Comparison of ENCODE assay signal across 1 cellular context in the genomic region with DNA sequence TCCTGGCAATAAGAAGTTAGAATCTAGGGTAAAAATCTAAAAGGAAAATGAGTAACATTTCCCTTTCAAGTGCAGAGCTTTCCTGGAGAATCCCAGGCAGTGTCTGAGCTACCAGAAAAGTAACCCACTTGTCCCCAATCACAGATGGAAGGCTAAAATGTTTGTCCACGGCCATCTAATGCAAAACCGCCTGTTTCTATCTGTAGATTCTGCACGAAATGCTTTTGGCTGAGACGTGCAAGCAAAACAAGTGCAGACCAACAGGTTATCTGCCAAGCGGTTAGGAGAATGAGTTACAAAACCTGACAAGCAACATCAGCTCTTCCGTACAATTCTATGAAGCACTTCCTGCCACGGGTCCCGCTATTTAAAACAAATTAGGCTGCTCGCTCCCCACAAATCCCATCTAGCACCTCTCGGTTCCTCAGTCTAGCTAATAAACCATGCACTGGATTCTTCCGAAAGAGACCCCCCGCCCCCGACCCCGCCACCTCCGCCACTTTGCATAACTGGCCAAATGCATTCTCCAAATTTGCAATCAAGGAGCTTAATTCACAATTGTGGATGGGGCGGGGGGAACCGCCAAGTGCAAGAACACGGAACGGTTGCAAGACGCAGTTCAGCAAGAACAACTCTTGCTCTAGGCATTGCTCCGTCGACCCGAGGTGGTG.
A peak's percentile ranks its signal among the peaks of the same experiment; 100 is the strongest.
TF ChIP-seq lines count a peak whose summit lies in the region.

No MANE protein-coding gene starts in this region.

TF ChIP-seq in GM12878, 131 proteins besides CTCF, POLR2A, EP300 and RAD21 (continued from another document and continues in another):
- TF ChIP-seq, protein P1, sequence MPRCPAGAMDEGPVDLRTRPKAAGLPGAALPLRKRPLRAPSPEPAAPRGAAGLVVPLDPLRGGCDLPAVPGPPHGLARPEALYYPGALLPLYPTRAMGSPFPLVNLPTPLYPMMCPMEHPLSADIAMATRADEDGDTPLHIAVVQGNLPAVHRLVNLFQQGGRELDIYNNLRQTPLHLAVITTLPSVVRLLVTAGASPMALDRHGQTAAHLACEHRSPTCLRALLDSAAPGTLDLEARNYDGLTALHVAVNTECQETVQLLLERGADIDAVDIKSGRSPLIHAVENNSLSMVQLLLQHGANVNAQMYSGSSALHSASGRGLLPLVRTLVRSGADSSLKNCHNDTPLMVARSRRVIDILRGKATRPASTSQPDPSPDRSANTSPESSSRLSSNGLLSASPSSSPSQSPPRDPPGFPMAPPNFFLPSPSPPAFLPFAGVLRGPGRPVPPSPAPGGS (IDR thresholded peaks at IDR 0.05; ENCODE audit: borderline replicate concordance, insufficient read depth, low read depth, low read length, poor library complexity, severe bottlenecking) = no peak
- TF ChIP-seq GABPA (IDR thresholded peaks at IDR 0.05; ENCODE audit: low read depth) (peak; percentile 26; the same call in 1 of the 2 replicates), IKZF2 (IDR thresholded peaks at IDR 0.05) (peak in 1 of 2 experiments; percentile 1; a peak in 1 of 4 replicates), ZZZ3 (IDR thresholded peaks at IDR 0.05; ENCODE audit: control insufficient read depth, insufficient read length, low read depth) (no peak), NR2C1 (IDR thresholded peaks at IDR 0.05) (no peak), ASH2L (IDR thresholded peaks at IDR 0.05; ENCODE audit: borderline replicate concordance, low read depth) (no peak), SREBF2 (IDR thresholded peaks at IDR 0.05; ENCODE audit: low read length) (no peak), SP1 (IDR thresholded peaks at IDR 0.05; ENCODE audit: low read depth, low read length) (no peak), ESRRA (IDR thresholded peaks at IDR 0.05; ENCODE audit: low read length) (no peak), SMARCA5 (IDR thresholded peaks at IDR 0.05) (no peak), FOXM1 (IDR thresholded peaks at IDR 0.05; ENCODE audit: low read depth, low read length) (no peak), POU2F2 (IDR thresholded peaks at IDR 0.05; ENCODE audit: borderline replicate concordance, low read depth, low read length) (0 out of 3 replicates have a peak, but pooled peaks have one; percentile 16), YY1 (IDR thresholded peaks at IDR 0.05; ENCODE audit: low read depth, low read length) (no peak), ZNF384 (IDR thresholded peaks at IDR 0.05; ENCODE audit: borderline replicate concordance, low read depth, low read length) (no peak), MXI1 (IDR thresholded peaks at IDR 0.05; ENCODE audit: low read depth, low read length) (no peak), CBX3 (IDR thresholded peaks at IDR 0.05; ENCODE audit: borderline replicate concordance, low read depth) (no peak), NFXL1 (IDR thresholded peaks at IDR 0.05; ENCODE audit: borderline replicate concordance) (no peak), CREM (IDR thresholded peaks at IDR 0.05; ENCODE audit: low read depth) (no peak), FOXK2 (IDR thresholded peaks at IDR 0.05) (no peak), JUND (IDR thresholded peaks at IDR 0.05; ENCODE audit: low read depth, low read length) (no peak), CHD2 (IDR thresholded peaks at IDR 0.05; ENCODE audit: borderline replicate concordance, low read depth, low read length) (no peak), RAD51 (IDR thresholded peaks at IDR 0.05) (no peak), POLR2AphosphoS2 (IDR thresholded peaks at IDR 0.05; ENCODE audit: low read depth, low read length) (no peak), TCF7 (IDR thresholded peaks at IDR 0.05; ENCODE audit: borderline replicate concordance) (no peak), KLF5 (IDR thresholded peaks at IDR 0.05; ENCODE audit: partially characterized antibody) (no peak), ETV6 (conservative IDR thresholded peaks at IDR 0.05 in 1 of 2, IDR thresholded peaks at IDR 0.05 in 1 of 2; ENCODE audit: borderline replicate concordance in 1 of 2, low read depth in 1 of 2) (no peak), BMI1 (IDR thresholded peaks at IDR 0.05; ENCODE audit: borderline replicate concordance) (no peak), ZNF24 (IDR thresholded peaks at IDR 0.05) (no peak), SMC3 (IDR thresholded peaks at IDR 0.05; ENCODE audit: borderline replicate concordance, low read length) (no peak), DPF2 (IDR thresholded peaks at IDR 0.05) (no peak), BRCA1 (IDR thresholded peaks at IDR 0.05; ENCODE audit: low read depth, low read length) (no peak), ZNF207 (IDR thresholded peaks at IDR 0.05; ENCODE audit: borderline replicate concordance) (no peak), CREB1 (IDR thresholded peaks at IDR 0.05; ENCODE audit: low read depth) (0 out of 2 replicates have a peak, but pooled peaks have one; percentile 43), SPI1 (IDR thresholded peaks at IDR 0.05; ENCODE audit: borderline replicate concordance, insufficient read depth, low read depth, low read length) (peak; percentile 37; the same call in 1 of the 2 replicates), EGR1 (IDR thresholded peaks at IDR 0.05; ENCODE audit: borderline replicate concordance in 1 of 2, low read depth in 2 of 2, low read length in 2 of 2) (0 out of 3 replicates have a peak, but pooled peaks of 1 of the 2 experiments have one; percentile 1), MTA2 (IDR thresholded peaks at IDR 0.05; ENCODE audit: low read depth) (no peak)
- TF ChIP-seq, protein P2, sequence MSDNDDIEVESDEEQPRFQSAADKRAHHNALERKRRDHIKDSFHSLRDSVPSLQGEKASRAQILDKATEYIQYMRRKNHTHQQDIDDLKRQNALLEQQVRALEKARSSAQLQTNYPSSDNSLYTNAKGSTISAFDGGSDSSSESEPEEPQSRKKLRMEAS (IDR thresholded peaks at IDR 0.05; ENCODE audit: low read depth, low read length) = no peak
- TF ChIP-seq, protein P3, sequence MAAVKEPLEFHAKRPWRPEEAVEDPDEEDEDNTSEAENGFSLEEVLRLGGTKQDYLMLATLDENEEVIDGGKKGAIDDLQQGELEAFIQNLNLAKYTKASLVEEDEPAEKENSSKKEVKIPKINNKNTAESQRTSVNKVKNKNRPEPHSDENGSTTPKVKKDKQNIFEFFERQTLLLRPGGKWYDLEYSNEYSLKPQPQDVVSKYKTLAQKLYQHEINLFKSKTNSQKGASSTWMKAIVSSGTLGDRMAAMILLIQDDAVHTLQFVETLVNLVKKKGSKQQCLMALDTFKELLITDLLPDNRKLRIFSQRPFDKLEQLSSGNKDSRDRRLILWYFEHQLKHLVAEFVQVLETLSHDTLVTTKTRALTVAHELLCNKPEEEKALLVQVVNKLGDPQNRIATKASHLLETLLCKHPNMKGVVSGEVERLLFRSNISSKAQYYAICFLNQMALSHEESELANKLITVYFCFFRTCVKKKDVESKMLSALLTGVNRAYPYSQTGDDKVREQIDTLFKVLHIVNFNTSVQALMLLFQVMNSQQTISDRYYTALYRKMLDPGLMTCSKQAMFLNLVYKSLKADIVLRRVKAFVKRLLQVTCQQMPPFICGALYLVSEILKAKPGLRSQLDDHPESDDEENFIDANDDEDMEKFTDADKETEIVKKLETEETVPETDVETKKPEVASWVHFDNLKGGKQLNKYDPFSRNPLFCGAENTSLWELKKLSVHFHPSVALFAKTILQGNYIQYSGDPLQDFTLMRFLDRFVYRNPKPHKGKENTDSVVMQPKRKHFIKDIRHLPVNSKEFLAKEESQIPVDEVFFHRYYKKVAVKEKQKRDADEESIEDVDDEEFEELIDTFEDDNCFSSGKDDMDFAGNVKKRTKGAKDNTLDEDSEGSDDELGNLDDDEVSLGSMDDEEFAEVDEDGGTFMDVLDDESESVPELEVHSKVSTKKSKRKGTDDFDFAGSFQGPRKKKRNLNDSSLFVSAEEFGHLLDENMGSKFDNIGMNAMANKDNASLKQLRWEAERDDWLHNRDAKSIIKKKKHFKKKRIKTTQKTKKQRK (IDR thresholded peaks at IDR 0.05; ENCODE audit: low read depth, low read length) = no peak
- TF ChIP-seq, protein P4, sequence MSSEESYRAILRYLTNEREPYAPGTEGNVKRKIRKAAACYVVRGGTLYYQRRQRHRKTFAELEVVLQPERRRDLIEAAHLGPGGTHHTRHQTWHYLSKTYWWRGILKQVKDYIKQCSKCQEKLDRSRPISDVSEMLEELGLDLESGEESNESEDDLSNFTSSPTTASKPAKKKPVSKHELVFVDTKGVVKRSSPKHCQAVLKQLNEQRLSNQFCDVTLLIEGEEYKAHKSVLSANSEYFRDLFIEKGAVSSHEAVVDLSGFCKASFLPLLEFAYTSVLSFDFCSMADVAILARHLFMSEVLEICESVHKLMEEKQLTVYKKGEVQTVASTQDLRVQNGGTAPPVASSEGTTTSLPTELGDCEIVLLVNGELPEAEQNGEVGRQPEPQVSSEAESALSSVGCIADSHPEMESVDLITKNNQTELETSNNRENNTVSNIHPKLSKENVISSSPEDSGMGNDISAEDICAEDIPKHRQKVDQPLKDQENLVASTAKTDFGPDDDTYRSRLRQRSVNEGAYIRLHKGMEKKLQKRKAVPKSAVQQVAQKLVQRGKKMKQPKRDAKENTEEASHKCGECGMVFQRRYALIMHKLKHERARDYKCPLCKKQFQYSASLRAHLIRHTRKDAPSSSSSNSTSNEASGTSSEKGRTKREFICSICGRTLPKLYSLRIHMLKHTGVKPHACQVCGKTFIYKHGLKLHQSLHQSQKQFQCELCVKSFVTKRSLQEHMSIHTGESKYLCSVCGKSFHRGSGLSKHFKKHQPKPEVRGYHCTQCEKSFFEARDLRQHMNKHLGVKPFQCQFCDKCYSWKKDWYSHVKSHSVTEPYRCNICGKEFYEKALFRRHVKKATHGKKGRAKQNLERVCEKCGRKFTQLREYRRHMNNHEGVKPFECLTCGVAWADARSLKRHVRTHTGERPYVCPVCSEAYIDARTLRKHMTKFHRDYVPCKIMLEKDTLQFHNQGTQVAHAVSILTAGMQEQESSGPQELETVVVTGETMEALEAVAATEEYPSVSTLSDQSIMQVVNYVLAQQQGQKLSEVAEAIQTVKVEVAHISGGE (CRISPR knock-in tag; IDR thresholded peaks at IDR 0.05) = no peak
- TF ChIP-seq, protein P5, sequence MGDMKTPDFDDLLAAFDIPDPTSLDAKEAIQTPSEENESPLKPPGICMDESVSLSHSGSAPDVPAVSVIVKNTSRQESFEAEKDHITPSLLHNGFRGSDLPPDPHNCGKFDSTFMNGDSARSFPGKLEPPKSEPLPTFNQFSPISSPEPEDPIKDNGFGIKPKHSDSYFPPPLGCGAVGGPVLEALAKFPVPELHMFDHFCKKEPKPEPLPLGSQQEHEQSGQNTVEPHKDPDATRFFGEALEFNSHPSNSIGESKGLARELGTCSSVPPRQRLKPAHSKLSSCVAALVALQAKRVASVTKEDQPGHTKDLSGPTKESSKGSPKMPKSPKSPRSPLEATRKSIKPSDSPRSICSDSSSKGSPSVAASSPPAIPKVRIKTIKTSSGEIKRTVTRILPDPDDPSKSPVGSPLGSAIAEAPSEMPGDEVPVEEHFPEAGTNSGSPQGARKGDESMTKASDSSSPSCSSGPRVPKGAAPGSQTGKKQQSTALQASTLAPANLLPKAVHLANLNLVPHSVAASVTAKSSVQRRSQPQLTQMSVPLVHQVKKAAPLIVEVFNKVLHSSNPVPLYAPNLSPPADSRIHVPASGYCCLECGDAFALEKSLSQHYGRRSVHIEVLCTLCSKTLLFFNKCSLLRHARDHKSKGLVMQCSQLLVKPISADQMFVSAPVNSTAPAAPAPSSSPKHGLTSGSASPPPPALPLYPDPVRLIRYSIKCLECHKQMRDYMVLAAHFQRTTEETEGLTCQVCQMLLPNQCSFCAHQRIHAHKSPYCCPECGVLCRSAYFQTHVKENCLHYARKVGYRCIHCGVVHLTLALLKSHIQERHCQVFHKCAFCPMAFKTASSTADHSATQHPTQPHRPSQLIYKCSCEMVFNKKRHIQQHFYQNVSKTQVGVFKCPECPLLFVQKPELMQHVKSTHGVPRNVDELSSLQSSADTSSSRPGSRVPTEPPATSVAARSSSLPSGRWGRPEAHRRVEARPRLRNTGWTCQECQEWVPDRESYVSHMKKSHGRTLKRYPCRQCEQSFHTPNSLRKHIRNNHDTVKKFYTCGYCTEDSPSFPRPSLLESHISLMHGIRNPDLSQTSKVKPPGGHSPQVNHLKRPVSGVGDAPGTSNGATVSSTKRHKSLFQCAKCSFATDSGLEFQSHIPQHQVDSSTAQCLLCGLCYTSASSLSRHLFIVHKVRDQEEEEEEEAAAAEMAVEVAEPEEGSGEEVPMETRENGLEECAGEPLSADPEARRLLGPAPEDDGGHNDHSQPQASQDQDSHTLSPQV (IDR thresholded peaks at IDR 0.05) = no peak
- TF ChIP-seq, protein P6, sequence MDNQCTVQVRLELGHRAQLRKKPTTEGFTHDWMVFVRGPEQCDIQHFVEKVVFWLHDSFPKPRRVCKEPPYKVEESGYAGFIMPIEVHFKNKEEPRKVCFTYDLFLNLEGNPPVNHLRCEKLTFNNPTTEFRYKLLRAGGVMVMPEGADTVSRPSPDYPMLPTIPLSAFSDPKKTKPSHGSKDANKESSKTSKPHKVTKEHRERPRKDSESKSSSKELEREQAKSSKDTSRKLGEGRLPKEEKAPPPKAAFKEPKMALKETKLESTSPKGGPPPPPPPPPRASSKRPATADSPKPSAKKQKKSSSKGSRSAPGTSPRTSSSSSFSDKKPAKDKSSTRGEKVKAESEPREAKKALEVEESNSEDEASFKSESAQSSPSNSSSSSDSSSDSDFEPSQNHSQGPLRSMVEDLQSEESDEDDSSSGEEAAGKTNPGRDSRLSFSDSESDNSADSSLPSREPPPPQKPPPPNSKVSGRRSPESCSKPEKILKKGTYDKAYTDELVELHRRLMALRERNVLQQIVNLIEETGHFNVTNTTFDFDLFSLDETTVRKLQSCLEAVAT (IDR thresholded peaks at IDR 0.05) = no peak
- TF ChIP-seq, protein P7, sequence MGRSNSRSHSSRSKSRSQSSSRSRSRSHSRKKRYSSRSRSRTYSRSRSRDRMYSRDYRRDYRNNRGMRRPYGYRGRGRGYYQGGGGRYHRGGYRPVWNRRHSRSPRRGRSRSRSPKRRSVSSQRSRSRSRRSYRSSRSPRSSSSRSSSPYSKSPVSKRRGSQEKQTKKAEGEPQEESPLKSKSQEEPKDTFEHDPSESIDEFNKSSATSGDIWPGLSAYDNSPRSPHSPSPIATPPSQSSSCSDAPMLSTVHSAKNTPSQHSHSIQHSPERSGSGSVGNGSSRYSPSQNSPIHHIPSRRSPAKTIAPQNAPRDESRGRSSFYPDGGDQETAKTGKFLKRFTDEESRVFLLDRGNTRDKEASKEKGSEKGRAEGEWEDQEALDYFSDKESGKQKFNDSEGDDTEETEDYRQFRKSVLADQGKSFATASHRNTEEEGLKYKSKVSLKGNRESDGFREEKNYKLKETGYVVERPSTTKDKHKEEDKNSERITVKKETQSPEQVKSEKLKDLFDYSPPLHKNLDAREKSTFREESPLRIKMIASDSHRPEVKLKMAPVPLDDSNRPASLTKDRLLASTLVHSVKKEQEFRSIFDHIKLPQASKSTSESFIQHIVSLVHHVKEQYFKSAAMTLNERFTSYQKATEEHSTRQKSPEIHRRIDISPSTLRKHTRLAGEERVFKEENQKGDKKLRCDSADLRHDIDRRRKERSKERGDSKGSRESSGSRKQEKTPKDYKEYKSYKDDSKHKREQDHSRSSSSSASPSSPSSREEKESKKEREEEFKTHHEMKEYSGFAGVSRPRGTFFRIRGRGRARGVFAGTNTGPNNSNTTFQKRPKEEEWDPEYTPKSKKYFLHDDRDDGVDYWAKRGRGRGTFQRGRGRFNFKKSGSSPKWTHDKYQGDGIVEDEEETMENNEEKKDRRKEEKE (IDR thresholded peaks at IDR 0.05) = no peak
